Comparison of ENCODE assay signal across 9 cellular contexts in genomic region chr2:227406177-227407031, GRCh38. TPM values are rescaled to one million over a fixed set of nuclear protein-coding genes. Genes with fewer than 3 reads are reported as not detected.
A peak's percentile ranks its signal among the peaks of the same experiment; 100 is the strongest.
DNase-seq lines count a peak whose midpoint lies in the region; ATAC-seq, FAIRE-seq and TF ChIP-seq lines count a peak whose summit lies in the region.
"Had no signal": no experiment of that assay in that cellular context is flagged by ENCODE, and none has a peak within 500 bp of the region (broad histone marks: within the 10 kb centered on the region; RNA-seq: fewer than 3 reads in every experiment).

No MANE protein-coding gene starts in this region.

- no peaks in the 10 kb centered on the region for H4K20me1 ChIP-seq in HCT116 (ENCODE audit: insufficient read depth)

- H3K4me1 Mint-ChIP-seq in activated CD4-positive, alpha-beta memory T cell treated with anti-CD3 and anti-CD28 coated beads, Interleukin-2, amount 10 ng/mL, durations not matched to agents 7 days and 5 days: peaks cover 9% of the 10 kb centered on the region
- H3K4me1 Mint-ChIP-seq: central memory CD8-positive, alpha-beta T cell had no signal

- no peak overlapping the region for H3K27ac Mint-ChIP-seq in activated CD4-positive, alpha-beta memory T cell treated with anti-CD3 and anti-CD28 coated beads, Interleukin-2, amount 10 ng/mL, durations not matched to agents 7 days and 5 days

- ATAC-seq in HCT116: peak; percentile 92

- H3K27me3 ChIP-seq in HCT116 (ENCODE audit: insufficient read depth, low read length) (no peaks in the 10 kb centered on the region), neutrophil (peaks cover 5% of the 10 kb centered on the region)

- POLR2A ChIA-PET in HCT116 (lab: Charles Lee): no interaction called here
- POLR2A ChIA-PET in activated CD4-positive, alpha-beta memory T cell treated with anti-CD3 and anti-CD28 coated beads, Interleukin-2, amount 10 ng/mL, durations not matched to agents 7 days and 5 days (lab: Charles Lee): no interaction called here

- H3K9me3 ChIP-seq in HCT116 (ENCODE audit: control insufficient read depth in 1 of 2, insufficient read depth in 1 of 2, low read depth in 1 of 2, low read length in 2 of 2) (no peaks in the 10 kb centered on the region), neutrophil (no peaks in the 10 kb centered on the region)

- TF ChIP-seq RAD21 in HCT116 (IDR thresholded peaks at IDR 0.05; ENCODE audit: low read depth): peak; percentile 99

- no peaks in the 10 kb centered on the region for H3K9me3 Mint-ChIP-seq in activated CD4-positive, alpha-beta memory T cell treated with anti-CD3 and anti-CD28 coated beads, Interleukin-2, amount 10 ng/mL, durations not matched to agents 7 days and 5 days
- H3K9me3 Mint-ChIP-seq: central memory CD8-positive, alpha-beta T cell had no signal

- H3K36me3 ChIP-seq in HCT116 (ENCODE audit: control insufficient read depth in 1 of 2, insufficient read depth in 2 of 2, low read length in 2 of 2): no peaks in the 10 kb centered on the region
- H3K36me3 ChIP-seq in neutrophil: no peaks in the 10 kb centered on the region

- TF ChIP-seq POLR2A in HCT116 (IDR thresholded peaks at IDR 0.05; ENCODE audit: borderline replicate concordance, extremely low read depth, insufficient read depth, insufficient read length): no peak

- H3K9ac ChIP-seq in HCT116 (ENCODE audit: low read length): peak overlapping the region; percentile 34; the same call in 1 of the 2 replicates

- CTCF ChIA-PET in HCT116 (lab: Charles Lee): interaction anchor here (0.6 to 2.8 kb wide), 11 partner anchors 11 to 484 kb away, joined by 3 to 33 read pairs (median 3); no protein-coding TSS in a partner anchor
- CTCF ChIA-PET in activated CD4-positive, alpha-beta memory T cell treated with anti-CD3 and anti-CD28 coated beads, Interleukin-2, amount 10 ng/mL, durations not matched to agents 7 days and 5 days (lab: Charles Lee): interaction anchor here (1.2 kb wide), 2 partner anchors 27 to 67 kb away, joined by 3 to 4 read pairs; partner anchors contain the start of gene TM4SF20

- no peaks in the 10 kb centered on the region for H3K9me2 ChIP-seq in HCT116 (ENCODE audit: insufficient read depth)

- TSS peak; percentile 99 for BruUV-seq in HCT116 (replicated peaks; lab: Mats Ljungman, UMichigan)

- no peak for FAIRE-seq in frontal cortex (lab: Jason Lieb, UNC)

- TF ChIP-seq CTCF in HCT116 (IDR thresholded peaks at IDR 0.05 in 2 of 3, conservative IDR thresholded peaks at IDR 0.05 in 1 of 3; ENCODE audit: borderline replicate concordance in 1 of 3, insufficient read depth in 1 of 3, low read depth in 2 of 3, low read length in 2 of 3): peak; percentile 71 to 92 (median 84)
- TF ChIP-seq CTCF in WI38 (IDR thresholded peaks at IDR 0.05; ENCODE audit: low read depth, low read length): peak; percentile 47
- TF ChIP-seq CTCF in neutrophil (IDR thresholded peaks at IDR 0.05): no peak

- no peaks in the 10 kb centered on the region for H3K36me3 Mint-ChIP-seq in activated CD4-positive, alpha-beta memory T cell treated with anti-CD3 and anti-CD28 coated beads, Interleukin-2, amount 10 ng/mL, durations not matched to agents 7 days and 5 days (ENCODE audit: low read depth)

- peaks cover under 1% of the 10 kb centered on the region for H3K27me3 Mint-ChIP-seq in activated CD4-positive, alpha-beta memory T cell treated with anti-CD3 and anti-CD28 coated beads, Interleukin-2, amount 10 ng/mL, durations not matched to agents 7 days and 5 days

- peak; percentile 99 for DNase-seq in EL
- peak; percentile 94 for DNase-seq in HCT116 (ENCODE audit: low read depth, low spot score)
- peak; percentile 84 to 93 for DNase-seq in NCI-H2081 (lab: John Stamatoyannopoulos, UW)
- peak; percentile 51 to 80 for DNase-seq in frontal cortex (ENCODE audit: low spot score in 2 of 2)
- DNase-seq in activated CD4-positive, alpha-beta memory T cell treated with anti-CD3 and anti-CD28 coated beads, Interleukin-2, amount 10 ng/mL, durations not matched to agents 7 days and 5 days: no peak
- DNase-seq in stimulated activated CD4-positive, alpha-beta T cell treated with anti-CD3 and anti-CD28 coated beads, Interleukin-4, amount 100 ng/mL, for 24 hours: no peak

- H3K4me3 ChIP-seq in HCT116 (replicated peaks in 1 of 2; ENCODE audit: low read depth in 1 of 2, low read length in 2 of 2) (0 out of 4 replicates have a peak overlapping the region, but pooled peaks of 1 of the 2 experiments have one; percentile 4), WI38 (ENCODE audit: low read depth, low read length) (no peak overlapping the region), neutrophil (ENCODE audit: low read depth in 1 of 2, low read length in 1 of 2) (no peak overlapping the region)

- H3K4me2 ChIP-seq in HCT116 (ENCODE audit: low read length): peak overlapping the region; percentile 64

- H3K27ac ChIP-seq in HCT116 (ENCODE audit: low read depth, low read length) (peak overlapping the region; percentile 11; the same call in 1 of the 2 replicates), neutrophil (peak overlapping the region; percentile 70)

- H3K4me1 ChIP-seq in HCT116 (ENCODE audit: control insufficient read depth in 1 of 2, insufficient read depth in 2 of 2, low read length in 2 of 2) (peaks cover 6 to 27% of the 10 kb centered on the region in 2 experiments), neutrophil (ENCODE audit: control insufficient read depth in 1 of 2, insufficient read depth in 1 of 2, low read depth in 1 of 2, low read length in 1 of 2) (peaks cover 31% of the 10 kb centered on the region in 2 experiments)

- peak overlapping the region; percentile 90 for H2AFZ ChIP-seq in HCT116 (ENCODE audit: low read depth, low read length, poor library complexity, severe bottlenecking)

- RAD21 ChIA-PET in HCT116 (lab: Charles Lee; ENCODE audit: low non-redundant PET in 1 of 2, low total read pairs in 2 of 2, uncharacterized antibody in 2 of 2, unreplicated experiment in 2 of 2): interaction anchor here in 1 of 2 experiments (0.7 to 1.4 kb wide), 2 partner anchors 231 to 359 kb away, joined by 3 to 7 read pairs; no protein-coding TSS in a partner anchor

- intact Hi-C loops in HCT116 (cut with micrococcal nuclease): loop anchor here (1.0 to 10.0 kb wide), 6 partner anchors 66 to 478 kb away; partner anchors contain the start of gene AGFG1

- H3K79me2 ChIP-seq in HCT116 (ENCODE audit: insufficient read depth, low read length): no peaks in the 10 kb centered on the region

- no peak overlapping the region for H3K4me3 Mint-ChIP-seq in activated CD4-positive, alpha-beta memory T cell treated with anti-CD3 and anti-CD28 coated beads, Interleukin-2, amount 10 ng/mL, durations not matched to agents 7 days and 5 days
- H3K4me3 Mint-ChIP-seq: central memory CD8-positive, alpha-beta T cell had no signal

TF ChIP-seq in HCT116, 20 proteins besides CTCF, POLR2A, EP300 and RAD21:
- no peak for TF ChIP-seq SIN3A (IDR thresholded peaks at IDR 0.05; ENCODE audit: low read depth)
- peak; percentile 47 for TF ChIP-seq POLR2AphosphoS5 (IDR thresholded peaks at IDR 0.05; ENCODE audit: low read depth, low read length)
- peak; percentile 52 for TF ChIP-seq TCF7L2 (IDR thresholded peaks at IDR 0.05; ENCODE audit: borderline replicate concordance, extremely low read depth, insufficient read depth, insufficient read length)
- no peak for TF ChIP-seq ZFX (IDR thresholded peaks at IDR 0.05)
- peak; percentile 76 for TF ChIP-seq CBX3 (IDR thresholded peaks at IDR 0.05; ENCODE audit: low read depth)
- no peak for TF ChIP-seq ZBTB33 (IDR thresholded peaks at IDR 0.05; ENCODE audit: extremely low read depth, insufficient replicate concordance, low read length)
- peak; percentile 26; the same call in 1 of the 2 replicates for TF ChIP-seq JUND (IDR thresholded peaks at IDR 0.05)
- no peak for TF ChIP-seq ELF1 (IDR thresholded peaks at IDR 0.05; ENCODE audit: borderline replicate concordance, low read depth)
- TF ChIP-seq CEBPB (IDR thresholded peaks at IDR 0.05; ENCODE audit: low read depth): peak; percentile 46
- TF ChIP-seq SP1 (IDR thresholded peaks at IDR 0.05; ENCODE audit: low read depth): peak; percentile 66; the same call in 1 of the 2 replicates
- TF ChIP-seq MAX (IDR thresholded peaks at IDR 0.05): peak; percentile 62
- peak; percentile 53; the same call in 1 of the 2 replicates for TF ChIP-seq FOSL1 (IDR thresholded peaks at IDR 0.05; ENCODE audit: low read depth)
- TF ChIP-seq YY1 (IDR thresholded peaks at IDR 0.05; ENCODE audit: extremely low read depth, insufficient replicate concordance, low read depth, low read length): peak; percentile 31
- TF ChIP-seq SRF (IDR thresholded peaks at IDR 0.05; ENCODE audit: low read depth): no peak

RNA-seq across cellular contexts. Expression of gene SCYGR1, which starts 18.7 kb away (rescaled TPM):
- total RNA-seq in HCT116 (2021; ENCODE audit: unreplicated experiment) (not detected), frontal cortex (not detected)
- not detected in 2 replicates for polyA plus RNA-seq in HCT116 (2012)
- not detected for total RNA-seq in activated CD4-positive, alpha-beta memory T cell treated with anti-CD3 and anti-CD28 coated beads, Interleukin-2, amount 10 ng/mL, durations not matched to agents 7 days and 5 days

RNA-seq across cellular contexts. Expression of gene TM4SF20, which starts 27.3 kb away (rescaled TPM):
- not detected for total RNA-seq in HCT116 (2021; ENCODE audit: unreplicated experiment)
- polyA plus RNA-seq in HCT116 (2012): not detected in 2 replicates
- not detected for total RNA-seq in frontal cortex
- not detected for total RNA-seq in activated CD4-positive, alpha-beta memory T cell treated with anti-CD3 and anti-CD28 coated beads, Interleukin-2, amount 10 ng/mL, durations not matched to agents 7 days and 5 days

Comparison
In these comparisons a context has a peak if more than half of its experiments do, and no peak if none do; other contexts are left out.
1. DNase-seq: peak in EL (single experiment), HCT116 (single experiment), NCI-H2081 (2 of 2) and frontal cortex (2 of 2); none in activated CD4-positive, alpha-beta memory T cell treated with anti-CD3 and anti-CD28 coated beads, Interleukin-2, amount 10 ng/mL, durations not matched to agents 7 days and 5 days (single experiment) and stimulated activated CD4-positive, alpha-beta T cell treated with anti-CD3 and anti-CD28 coated beads, Interleukin-4, amount 100 ng/mL, for 24 hours (single experiment).